Comparison of ENCODE assay signal across 3 cellular contexts in genomic region chr7:148916186-148916585, GRCh38.
TF ChIP-seq lines count a peak whose summit lies in the region.

No MANE protein-coding gene starts in this region.

TF ChIP-seq in SK-N-SH treated with all-trans-retinoic acid at 6 μM for 48 hours, 23 proteins besides CTCF, POLR2A, EP300 and RAD21 (continued from another document):
- TF ChIP-seq ZNF565 (CRISPR knock-in tag; conservative IDR thresholded peaks at IDR 0.05; ENCODE audit: low read depth) (no peak), ARNTL (CRISPR knock-in tag; IDR thresholded peaks at IDR 0.05; ENCODE audit: borderline replicate concordance, low read depth) (no peak), ISL1 (CRISPR knock-in tag; IDR thresholded peaks at IDR 0.05) (0 out of 2 replicates have a peak, but pooled peaks have one; percentile 23), CSRNP3 (CRISPR knock-in tag; IDR thresholded peaks at IDR 0.05) (no peak)

TF ChIP-seq in SK-N-SH, 30 proteins besides CTCF, POLR2A, EP300 and RAD21:
- TF ChIP-seq IRF3 (IDR thresholded peaks at IDR 0.05; ENCODE audit: low read depth, low read length) (no peak), MEF2A (IDR thresholded peaks at IDR 0.05; ENCODE audit: borderline replicate concordance, low read depth) (no peak), TCF12 (IDR thresholded peaks at IDR 0.05) (no peak)
TF ChIP-seq in SK-N-SH: peak in this region for 0.

TF ChIP-seq in IMR-90, 13 proteins besides CTCF, POLR2A, EP300 and RAD21 (continued from another document):
- TF ChIP-seq MAFK (IDR thresholded peaks at IDR 0.05; ENCODE audit: low read depth, low read length) = no peak
- no peak for TF ChIP-seq SMC3 (IDR thresholded peaks at IDR 0.05; ENCODE audit: low read depth, low read length)
